ENCODE assay signal across 8 cellular contexts in genomic region chr10:24383681-24384106, GRCh38.
DNase-seq lines count a peak whose midpoint lies in the region; ATAC-seq, FAIRE-seq and TF ChIP-seq lines count a peak whose summit lies in the region.

No MANE protein-coding gene starts in this region.

- peak; percentile 71 to 84 for DNase-seq in A549 (ENCODE audit: low read depth in 1 of 2, low spot score in 1 of 2)
- peak; percentile 86 for DNase-seq in GM06990 (ENCODE audit: extremely low read depth, insufficient read length)
- peak; percentile 81 for DNase-seq in H7
- peak; percentile 92 for DNase-seq in T1000 (lab: John Stamatoyannopoulos, UW)
- DNase-seq in fibroblast of mammary gland (ENCODE audit: low read depth): peak; percentile 98
- peak; percentile 99 for DNase-seq in non-pigmented ciliary epithelial cell (ENCODE audit: low read depth)
- peak; percentile 90 to 93 for DNase-seq in aorta

- 4% methylated on average over 10 of the region's 10 CpGs for WGBS in A549 (ENCODE audit: missing lambda C conversion rate)
- 3 to 7% methylated on average over 10 of the region's 10 CpGs for WGBS in aorta, 2 donors

- peak overlapping the region in 1 of 2 experiments; percentile 64; a peak in 3 of 6 replicates for H3K27ac ChIP-seq in A549
- peak overlapping the region; percentile 82 for H3K27ac ChIP-seq in KMS-11
- peak overlapping the region in 1 of 2 donors; percentile 8 for H3K27ac ChIP-seq in aorta (ENCODE audit: low read depth in 1 of 2, low read length in 2 of 2)

- no peak for TF ChIP-seq EP300 in A549 (IDR thresholded peaks at IDR 0.05)

- TF ChIP-seq CTCF in A549 (IDR thresholded peaks at IDR 0.05) (peak; percentile 27; the same call in 2 of the 3 replicates), GM06990 (IDR thresholded peaks at IDR 0.05; ENCODE audit: insufficient read depth, low read length, poor library complexity, severe bottlenecking) (peak; percentile 52), KMS-11 (conservative IDR thresholded peaks at IDR 0.05; ENCODE audit: low read depth, low read length) (peak; percentile 56; the same call in 1 of the 2 replicates), fibroblast of mammary gland (conservative IDR thresholded peaks at IDR 0.05; ENCODE audit: control insufficient read depth, insufficient read depth, low read depth, low read length) (peak; percentile 64)

- peak overlapping the region; percentile 62 for H3K9ac ChIP-seq in KMS-11

- H3K9me3 ChIP-seq in A549 (no peaks in the 10 kb centered on the region), aorta (ENCODE audit: control insufficient read depth, low read length) (no peaks in the 10 kb centered on the region)

- CTCF ChIA-PET in A549 (lab: Yijun Ruan, JAX): interaction anchor here (0.8 to 2.1 kb wide), 8 partner anchors 8 to 135 kb away, joined by 3 to 6 read pairs (median 4); no protein-coding TSS in a partner anchor

- FAIRE-seq in A549 (lab: Jason Lieb, UNC): no peak

- H3K4me1 ChIP-seq in A549 (peaks cover 4% of the 10 kb centered on the region; the same call in 2 of the 3 replicates), KMS-11 (ENCODE audit: low read depth, poor library complexity, severe bottlenecking) (peaks cover 37% of the 10 kb centered on the region), aorta (ENCODE audit: control insufficient read depth in 1 of 2, insufficient read depth in 2 of 2, low read length in 2 of 2) (peaks cover 0 to 3% of the 10 kb centered on the region in 2 donors)

- peak; percentile 91 to 94 for ATAC-seq in A549
- ATAC-seq in aorta (ENCODE audit: low FRiP score): peak; percentile 94

- intact Hi-C loops in aorta (cut with DNase I): loop anchor here in 1 of 2 donors (5.0 kb wide), 1 partner anchor 54 kb away; no protein-coding TSS in a partner anchor

- POLR2A ChIA-PET in A549 (lab: Yijun Ruan, JAX): interaction anchor here (0.7 kb wide), 1 partner anchor 83 kb away, joined by 4 read pairs; no protein-coding TSS in a partner anchor

- no peaks in the 10 kb centered on the region for H3K79me2 ChIP-seq in KMS-11 (ENCODE audit: insufficient read depth, low read depth)

- no peaks in the 10 kb centered on the region for H3K36me3 ChIP-seq in GM06990 (ENCODE audit: control insufficient read depth, insufficient read depth, low read length)
- H3K36me3 ChIP-seq in H7 (replicated peaks; ENCODE audit: control insufficient read depth, insufficient read depth, low read length): no peaks in the 10 kb centered on the region
- H3K36me3 ChIP-seq in KMS-11 (ENCODE audit: insufficient read depth): no peaks in the 10 kb centered on the region
- no peaks in the 10 kb centered on the region for H3K36me3 ChIP-seq in aorta (ENCODE audit: control insufficient read depth in 1 of 2, insufficient read depth in 2 of 2, low read length in 1 of 2)

- TF ChIP-seq POLR2A in A549 (IDR thresholded peaks at IDR 0.05; ENCODE audit: low read length): no peak

- H4K20me1 ChIP-seq in KMS-11 (ENCODE audit: insufficient read depth): no peaks in the 10 kb centered on the region

- H3K4me2 ChIP-seq in A549 (peak overlapping the region; percentile 47), KMS-11 (peak overlapping the region; percentile 87)

- peak; percentile 42 to 45; a peak in 4 of 5 replicates for TF ChIP-seq RAD21 in A549 (conservative IDR thresholded peaks at IDR 0.05 in 1 of 2, IDR thresholded peaks at IDR 0.05 in 1 of 2)

- peak overlapping the region; percentile 81; the same call in 1 of the 2 replicates for H2AFZ ChIP-seq in KMS-11 (ENCODE audit: low read depth)

- H3K27me3 ChIP-seq in GM06990 (replicated peaks; ENCODE audit: control insufficient read depth, insufficient read depth, low read length): no peaks in the 10 kb centered on the region
- H3K27me3 ChIP-seq in H7 (ENCODE audit: control insufficient read depth, insufficient read depth, low read length): no peaks in the 10 kb centered on the region
- no peaks in the 10 kb centered on the region for H3K27me3 ChIP-seq in KMS-11 (ENCODE audit: insufficient read depth, low read depth)
- H3K27me3 ChIP-seq in aorta (ENCODE audit: control insufficient read depth in 1 of 2, insufficient read depth in 2 of 2, low read length in 1 of 2): no peaks in the 10 kb centered on the region

- H3K4me3 ChIP-seq in A549 (no peak overlapping the region), GM06990 (replicated peaks; ENCODE audit: low read depth, low read length) (no peak overlapping the region; the same call in 1 of the 2 replicates), H7 (ENCODE audit: insufficient read depth, low read depth, low read length) (no peak overlapping the region), KMS-11 (IDR thresholded peaks at IDR 0.05; ENCODE audit: insufficient read depth, low read depth, low read length) (no peak overlapping the region), fibroblast of mammary gland (ENCODE audit: control insufficient read depth, low read depth, low read length) (no peak overlapping the region), aorta (ENCODE audit: low read length in 2 of 2) (no peak overlapping the region)

TF ChIP-seq in A549, 52 proteins besides CTCF, POLR2A, EP300 and RAD21:
- TF ChIP-seq FOSL2 (IDR thresholded peaks at IDR 0.05) (no peak), FOSL2 (CRISPR knock-in tag; IDR thresholded peaks at IDR 0.05) (peak; percentile 66), ZC3H11A (IDR thresholded peaks at IDR 0.05) (no peak), EHF (CRISPR knock-in tag; IDR thresholded peaks at IDR 0.05) (no peak), CEBPB (IDR thresholded peaks at IDR 0.05) (peak; percentile 36 to 83; a peak in 3 of 4 replicates), SMC3 (IDR thresholded peaks at IDR 0.05) (peak; percentile 40; the same call in 1 of the 3 replicates)
TF ChIP-seq in A549: peak in this region for 3.
